In the genomic region with DNA sequence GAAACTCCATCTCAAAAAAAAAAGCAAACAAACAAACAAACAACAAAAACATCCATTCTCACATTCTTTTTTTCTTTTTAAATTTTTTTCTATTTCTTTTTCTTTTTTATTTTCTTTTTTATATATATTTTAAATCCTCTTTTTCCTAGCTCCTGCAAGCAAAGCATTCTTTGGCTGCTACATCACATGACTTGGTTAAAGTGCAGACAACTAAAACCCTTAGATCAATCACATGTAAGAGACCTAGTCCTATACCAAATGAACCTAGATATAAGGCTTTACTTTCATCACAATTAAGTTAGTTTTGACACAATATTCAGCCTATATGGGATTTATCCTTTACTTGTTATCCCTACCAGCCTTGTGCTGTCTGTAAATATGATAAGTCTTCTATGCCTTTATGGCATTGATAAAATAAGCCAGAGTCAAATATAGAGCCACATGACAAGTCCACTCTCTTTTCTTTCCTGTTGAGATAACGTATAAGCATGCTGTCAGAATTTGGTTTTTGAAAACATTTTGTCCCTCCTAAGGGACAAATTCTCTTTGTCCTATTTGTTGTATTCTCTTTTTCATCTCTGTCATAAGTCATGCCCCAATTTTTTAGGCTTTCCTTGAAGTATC, we compare ENCODE assay signal across 1 cellular context.
A peak's percentile ranks its signal among the peaks of the same experiment; 100 is the strongest.
TF ChIP-seq lines count a peak whose summit lies in the region.

No MANE protein-coding gene starts in this region.

TF ChIP-seq in K562, 482 proteins besides CTCF, POLR2A, EP300 and RAD21 (continued from another document and continues in another):
- TF ChIP-seq, protein P1, sequence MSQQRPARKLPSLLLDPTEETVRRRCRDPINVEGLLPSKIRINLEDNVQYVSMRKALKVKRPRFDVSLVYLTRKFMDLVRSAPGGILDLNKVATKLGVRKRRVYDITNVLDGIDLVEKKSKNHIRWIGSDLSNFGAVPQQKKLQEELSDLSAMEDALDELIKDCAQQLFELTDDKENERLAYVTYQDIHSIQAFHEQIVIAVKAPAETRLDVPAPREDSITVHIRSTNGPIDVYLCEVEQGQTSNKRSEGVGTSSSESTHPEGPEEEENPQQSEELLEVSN (IDR thresholded peaks at IDR 0.05; ENCODE audit: borderline replicate concordance in 1 of 2, extremely low read depth in 1 of 2, insufficient read depth in 1 of 2, insufficient read length in 1 of 2, low read depth in 1 of 2, low read length in 1 of 2, poor library complexity in 1 of 2, severe bottlenecking in 1 of 2), result no peak
- TF ChIP-seq COPS2 (conservative IDR thresholded peaks at IDR 0.05) (no peak), ZNF280A (IDR thresholded peaks at IDR 0.05; ENCODE audit: low read depth, partially characterized antibody) (no peak), KLF1 (tag; IDR thresholded peaks at IDR 0.05) (no peak), ZNF184 (CRISPR knock-in tag; IDR thresholded peaks at IDR 0.05) (no peak), NFRKB (IDR thresholded peaks at IDR 0.05; ENCODE audit: low read depth) (no peak), ZNF445 (CRISPR knock-in tag; IDR thresholded peaks at IDR 0.05; ENCODE audit: low read depth) (no peak), CAMTA2 (CRISPR knock-in tag; conservative IDR thresholded peaks at IDR 0.05) (no peak), NR4A1 (CRISPR knock-in tag; IDR thresholded peaks at IDR 0.05) (no peak), NR4A1 (tag; IDR thresholded peaks at IDR 0.05) (no peak), SMARCB1 (IDR thresholded peaks at IDR 0.05; ENCODE audit: insufficient read length, low read depth) (no peak), MYC (IDR thresholded peaks at IDR 0.05; ENCODE audit: low read depth, low read length) (0 out of 2 replicates have a peak, but pooled peaks have one; percentile 26), MYC (CRISPR knock-in tag; IDR thresholded peaks at IDR 0.05; ENCODE audit: borderline replicate concordance, low read depth) (no peak), ARHGAP35 (IDR thresholded peaks at IDR 0.05; ENCODE audit: partially characterized antibody) (no peak), RBM22 (IDR thresholded peaks at IDR 0.05; ENCODE audit: low read depth, low read length, poor library complexity, severe bottlenecking) (no peak), ETS2 (tag; IDR thresholded peaks at IDR 0.05; ENCODE audit: borderline replicate concordance, poor library complexity, severe bottlenecking) (no peak), TCF3 (CRISPR knock-in tag; IDR thresholded peaks at IDR 0.05) (peak; percentile 82), CBFA2T3 (IDR thresholded peaks at IDR 0.05) (peak; percentile 89), ZNF764 (CRISPR knock-in tag; IDR thresholded peaks at IDR 0.05; ENCODE audit: low read depth) (no peak), FOXA3 (CRISPR knock-in tag; conservative IDR thresholded peaks at IDR 0.05 in 1 of 2, IDR thresholded peaks at IDR 0.05 in 1 of 2) (peak in 1 of 2 experiments; percentile 47; a peak in 1 of 4 replicates), DEAF1 (CRISPR knock-in tag; IDR thresholded peaks at IDR 0.05) (no peak), ZFP30 (CRISPR knock-in tag; IDR thresholded peaks at IDR 0.05; ENCODE audit: borderline replicate concordance) (no peak), PTRF (tag; IDR thresholded peaks at IDR 0.05) (no peak), MEF2D (tag; conservative IDR thresholded peaks at IDR 0.05; ENCODE audit: low read depth) (no peak), ATF6 (CRISPR knock-in tag; IDR thresholded peaks at IDR 0.05) (no peak), ZNF561 (CRISPR knock-in tag; conservative IDR thresholded peaks at IDR 0.05) (no peak), ZNF79 (CRISPR knock-in tag; IDR thresholded peaks at IDR 0.05; ENCODE audit: low read depth) (no peak), MECOM (CRISPR knock-in tag; IDR thresholded peaks at IDR 0.05) (no peak), TAL1 (IDR thresholded peaks at IDR 0.05) (peak; percentile 66; the same call in 1 of the 2 replicates), MTA2 (IDR thresholded peaks at IDR 0.05; ENCODE audit: low read depth) (no peak), CSDE1 (IDR thresholded peaks at IDR 0.05) (no peak), HDAC3 (IDR thresholded peaks at IDR 0.05; ENCODE audit: borderline replicate concordance, partially characterized antibody) (peak; percentile 35), IRF9 (tag; IDR thresholded peaks at IDR 0.05) (no peak), ZNF134 (CRISPR knock-in tag; conservative IDR thresholded peaks at IDR 0.05) (no peak), KHSRP (IDR thresholded peaks at IDR 0.05) (no peak), ZBTB2 (IDR thresholded peaks at IDR 0.05) (no peak), PHTF2 (CRISPR knock-in tag; IDR thresholded peaks at IDR 0.05) (no peak), ZBTB9 (CRISPR knock-in tag; IDR thresholded peaks at IDR 0.05) (no peak)
- TF ChIP-seq, protein P2, sequence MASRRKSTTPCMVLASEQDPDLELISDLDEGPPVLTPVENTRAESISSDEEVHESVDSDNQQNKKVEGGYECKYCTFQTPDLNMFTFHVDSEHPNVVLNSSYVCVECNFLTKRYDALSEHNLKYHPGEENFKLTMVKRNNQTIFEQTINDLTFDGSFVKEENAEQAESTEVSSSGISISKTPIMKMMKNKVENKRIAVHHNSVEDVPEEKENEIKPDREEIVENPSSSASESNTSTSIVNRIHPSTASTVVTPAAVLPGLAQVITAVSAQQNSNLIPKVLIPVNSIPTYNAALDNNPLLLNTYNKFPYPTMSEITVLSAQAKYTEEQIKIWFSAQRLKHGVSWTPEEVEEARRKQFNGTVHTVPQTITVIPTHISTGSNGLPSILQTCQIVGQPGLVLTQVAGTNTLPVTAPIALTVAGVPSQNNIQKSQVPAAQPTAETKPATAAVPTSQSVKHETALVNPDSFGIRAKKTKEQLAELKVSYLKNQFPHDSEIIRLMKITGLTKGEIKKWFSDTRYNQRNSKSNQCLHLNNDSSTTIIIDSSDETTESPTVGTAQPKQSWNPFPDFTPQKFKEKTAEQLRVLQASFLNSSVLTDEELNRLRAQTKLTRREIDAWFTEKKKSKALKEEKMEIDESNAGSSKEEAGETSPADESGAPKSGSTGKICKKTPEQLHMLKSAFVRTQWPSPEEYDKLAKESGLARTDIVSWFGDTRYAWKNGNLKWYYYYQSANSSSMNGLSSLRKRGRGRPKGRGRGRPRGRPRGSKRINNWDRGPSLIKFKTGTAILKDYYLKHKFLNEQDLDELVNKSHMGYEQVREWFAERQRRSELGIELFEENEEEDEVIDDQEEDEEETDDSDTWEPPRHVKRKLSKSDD (conservative IDR thresholded peaks at IDR 0.05; ENCODE audit: low read length), result no peak
- TF ChIP-seq, protein P3, sequence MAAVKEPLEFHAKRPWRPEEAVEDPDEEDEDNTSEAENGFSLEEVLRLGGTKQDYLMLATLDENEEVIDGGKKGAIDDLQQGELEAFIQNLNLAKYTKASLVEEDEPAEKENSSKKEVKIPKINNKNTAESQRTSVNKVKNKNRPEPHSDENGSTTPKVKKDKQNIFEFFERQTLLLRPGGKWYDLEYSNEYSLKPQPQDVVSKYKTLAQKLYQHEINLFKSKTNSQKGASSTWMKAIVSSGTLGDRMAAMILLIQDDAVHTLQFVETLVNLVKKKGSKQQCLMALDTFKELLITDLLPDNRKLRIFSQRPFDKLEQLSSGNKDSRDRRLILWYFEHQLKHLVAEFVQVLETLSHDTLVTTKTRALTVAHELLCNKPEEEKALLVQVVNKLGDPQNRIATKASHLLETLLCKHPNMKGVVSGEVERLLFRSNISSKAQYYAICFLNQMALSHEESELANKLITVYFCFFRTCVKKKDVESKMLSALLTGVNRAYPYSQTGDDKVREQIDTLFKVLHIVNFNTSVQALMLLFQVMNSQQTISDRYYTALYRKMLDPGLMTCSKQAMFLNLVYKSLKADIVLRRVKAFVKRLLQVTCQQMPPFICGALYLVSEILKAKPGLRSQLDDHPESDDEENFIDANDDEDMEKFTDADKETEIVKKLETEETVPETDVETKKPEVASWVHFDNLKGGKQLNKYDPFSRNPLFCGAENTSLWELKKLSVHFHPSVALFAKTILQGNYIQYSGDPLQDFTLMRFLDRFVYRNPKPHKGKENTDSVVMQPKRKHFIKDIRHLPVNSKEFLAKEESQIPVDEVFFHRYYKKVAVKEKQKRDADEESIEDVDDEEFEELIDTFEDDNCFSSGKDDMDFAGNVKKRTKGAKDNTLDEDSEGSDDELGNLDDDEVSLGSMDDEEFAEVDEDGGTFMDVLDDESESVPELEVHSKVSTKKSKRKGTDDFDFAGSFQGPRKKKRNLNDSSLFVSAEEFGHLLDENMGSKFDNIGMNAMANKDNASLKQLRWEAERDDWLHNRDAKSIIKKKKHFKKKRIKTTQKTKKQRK (IDR thresholded peaks at IDR 0.05; ENCODE audit: borderline replicate concordance, low read depth, low read length), result no peak
- TF ChIP-seq, protein P4, sequence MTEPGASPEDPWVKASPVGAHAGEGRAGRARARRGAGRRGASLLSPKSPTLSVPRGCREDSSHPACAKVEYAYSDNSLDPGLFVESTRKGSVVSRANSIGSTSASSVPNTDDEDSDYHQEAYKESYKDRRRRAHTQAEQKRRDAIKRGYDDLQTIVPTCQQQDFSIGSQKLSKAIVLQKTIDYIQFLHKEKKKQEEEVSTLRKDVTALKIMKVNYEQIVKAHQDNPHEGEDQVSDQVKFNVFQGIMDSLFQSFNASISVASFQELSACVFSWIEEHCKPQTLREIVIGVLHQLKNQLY (CRISPR knock-in tag; conservative IDR thresholded peaks at IDR 0.05), result no peak
- TF ChIP-seq, protein P5, sequence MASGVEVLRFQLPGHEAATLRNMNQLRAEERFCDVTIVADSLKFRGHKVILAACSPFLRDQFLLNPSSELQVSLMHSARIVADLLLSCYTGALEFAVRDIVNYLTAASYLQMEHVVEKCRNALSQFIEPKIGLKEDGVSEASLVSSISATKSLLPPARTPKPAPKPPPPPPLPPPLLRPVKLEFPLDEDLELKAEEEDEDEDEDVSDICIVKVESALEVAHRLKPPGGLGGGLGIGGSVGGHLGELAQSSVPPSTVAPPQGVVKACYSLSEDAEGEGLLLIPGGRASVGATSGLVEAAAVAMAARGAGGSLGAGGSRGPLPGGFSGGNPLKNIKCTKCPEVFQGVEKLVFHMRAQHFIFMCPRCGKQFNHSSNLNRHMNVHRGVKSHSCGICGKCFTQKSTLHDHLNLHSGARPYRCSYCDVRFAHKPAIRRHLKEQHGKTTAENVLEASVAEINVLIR (CRISPR knock-in tag; IDR thresholded peaks at IDR 0.05), result no peak
